Comparison of ENCODE assay signal across 8 cellular contexts in genomic region chr11:18578975-18579598, GRCh38. TPM values are rescaled to one million over a fixed set of nuclear protein-coding genes. Genes with fewer than 3 reads are reported as not detected.
DNase-seq lines count a peak whose midpoint lies in the region; ATAC-seq and TF ChIP-seq lines count a peak whose summit lies in the region.

No MANE protein-coding gene starts in this region.

- peak; percentile 7 for DNase-seq in GM06990 (ENCODE audit: extremely low read depth, insufficient read length)
- no peak for DNase-seq in Panc1 (ENCODE audit: low read depth, low spot score)
- no peak for DNase-seq in left lung
- no peak for DNase-seq in NCI-H128 (lab: John Stamatoyannopoulos, UW; ENCODE audit: unreplicated experiment)
- DNase-seq in brain microvascular endothelial cell = no peak
- DNase-seq in stimulated activated naive CD4-positive, alpha-beta T cell (lab: John Stamatoyannopoulos, UW) = no peak

- H3K4me1 ChIP-seq in Panc1 (ENCODE audit: control insufficient read depth, insufficient read depth, low read length) (peaks cover 17% of the 10 kb centered on the region), left lung (no peaks in the 10 kb centered on the region)

- in situ Hi-C loops in Panc1 (cut with HindIII; ENCODE audit: low pct_unique_long_range_greater_than_20kb, low sequenced_read_pairs) (no loop called here), brain microvascular endothelial cell (cut with HindIII; ENCODE audit: low pct_ligation_motif_present, low sequenced_read_pairs) (no loop called here)

- no peaks in the 10 kb centered on the region for H3K27me3 ChIP-seq in GM06990 (replicated peaks; ENCODE audit: control insufficient read depth, insufficient read depth, low read length)
- H3K27me3 ChIP-seq in Panc1 (ENCODE audit: control insufficient read depth, insufficient read depth, low read length) = no peaks in the 10 kb centered on the region
- no peaks in the 10 kb centered on the region for H3K27me3 ChIP-seq in left lung
- H3K27me3 ChIP-seq in brain microvascular endothelial cell (replicated peaks) = no peaks in the 10 kb centered on the region

- H3K9me3 ChIP-seq in Panc1 (ENCODE audit: control insufficient read depth, insufficient read depth, low read depth, low read length) = no peaks in the 10 kb centered on the region
- H3K9me3 ChIP-seq in left lung = no peaks in the 10 kb centered on the region

- peak; percentile 68 for ATAC-seq in GM21528 (IDR thresholded peaks at IDR 0.05; ENCODE audit: low FRiP score, unreplicated experiment)
- peak; percentile 89 for ATAC-seq in Panc1
- peak; percentile 30 for ATAC-seq in left lung
- ATAC-seq in GM21360 (IDR thresholded peaks at IDR 0.05; ENCODE audit: unreplicated experiment) = no peak

- H3K4me3 ChIP-seq in GM06990 (replicated peaks; ENCODE audit: low read depth, low read length) (no peak overlapping the region), Panc1 (ENCODE audit: low read depth in 2 of 2, low read length in 2 of 2) (no peak overlapping the region), left lung (no peak overlapping the region), brain microvascular endothelial cell (ENCODE audit: low read depth, low read length) (no peak overlapping the region)

- CTCF ChIA-PET in Panc1 (lab: Charles Lee) = interaction anchor here (0.7 to 0.8 kb wide), 2 partner anchors 39 to 52 kb away, joined by 5 to 6 read pairs; no protein-coding TSS in a partner anchor

- POLR2A ChIA-PET in Panc1 (lab: Charles Lee) = interaction anchor here (0.6 to 1.0 kb wide), 2 partner anchors 12 to 204 kb away, joined by 3 to 6 read pairs; no protein-coding TSS in a partner anchor

- intact Hi-C loops in Panc1 (cut with micrococcal nuclease; ENCODE audit: unreplicated experiment) = no loop called here
- intact Hi-C loops in left lung (cut with DNase I) = no loop called here

- no TSS peak for BruUV-seq in Panc1 (replicated peaks; lab: Mats Ljungman, UMichigan)

- H3K27ac ChIP-seq in Panc1 (ENCODE audit: low read length) = peak overlapping the region; percentile 68
- no peak overlapping the region for H3K27ac ChIP-seq in left lung
- no peak overlapping the region for H3K27ac ChIP-seq in brain microvascular endothelial cell

- H3K36me3 ChIP-seq in GM06990 (ENCODE audit: control insufficient read depth, insufficient read depth, low read length) (peaks cover 2% of the 10 kb centered on the region), Panc1 (ENCODE audit: control insufficient read depth, insufficient read depth, low read length) (peaks cover 5% of the 10 kb centered on the region; the same call in 1 of the 2 replicates), left lung (peaks cover 0 to 42% of the 10 kb centered on the region in 2 donors), brain microvascular endothelial cell (replicated peaks) (peaks cover 10% of the 10 kb centered on the region)

- TF ChIP-seq CTCF in GM06990 (IDR thresholded peaks at IDR 0.05; ENCODE audit: insufficient read depth, low read length, poor library complexity, severe bottlenecking) (no peak), Panc1 (IDR thresholded peaks at IDR 0.05) (no peak), left lung (IDR thresholded peaks at IDR 0.05) (no peak), brain microvascular endothelial cell (IDR thresholded peaks at IDR 0.05; ENCODE audit: low read depth, low read length, missing control alignments) (no peak)

RNA-seq across cellular contexts. Expression of gene UEVLD, which starts 9.4 kb away (rescaled TPM):
- total RNA-seq in Panc1 (2021; ENCODE audit: unreplicated experiment) (26.7 TPM), left lung (10 to 100 TPM; 22.3 to 25.3 TPM)
- polyA plus RNA-seq in Panc1 (2012; ENCODE audit: insufficient read length) = 16.2 TPM

RNA-seq across cellular contexts. Expression of gene MISFA, which starts 20.5 kb away (rescaled TPM):
- 5.0 TPM for total RNA-seq in Panc1 (2021; ENCODE audit: unreplicated experiment)
- 4.1 TPM for polyA plus RNA-seq in Panc1 (2012; ENCODE audit: insufficient read length)
- total RNA-seq in left lung = 1 to 10 TPM; 3.0 to 4.6 TPM

RNA-seq across cellular contexts. Expression of gene TSG101, which starts 52.3 kb away (rescaled TPM):
- 79.1 TPM for total RNA-seq in Panc1 (2021; ENCODE audit: unreplicated experiment)
- 198 TPM for polyA plus RNA-seq in Panc1 (2012; ENCODE audit: insufficient read length)
- 10 to 100 TPM; 50.5 to 52.8 TPM for total RNA-seq in left lung

RNA-seq across cellular contexts. Expression of gene SPTY2D1, which starts 55.1 kb away (rescaled TPM):
- 14.8 TPM for total RNA-seq in Panc1 (2021; ENCODE audit: unreplicated experiment)
- polyA plus RNA-seq in Panc1 (2012; ENCODE audit: insufficient read length) = 7.0 TPM
- 10 to 100 TPM; 18.0 to 20.1 TPM for total RNA-seq in left lung
